ENCODE assay signal across 28 cellular contexts in the genomic region with DNA sequence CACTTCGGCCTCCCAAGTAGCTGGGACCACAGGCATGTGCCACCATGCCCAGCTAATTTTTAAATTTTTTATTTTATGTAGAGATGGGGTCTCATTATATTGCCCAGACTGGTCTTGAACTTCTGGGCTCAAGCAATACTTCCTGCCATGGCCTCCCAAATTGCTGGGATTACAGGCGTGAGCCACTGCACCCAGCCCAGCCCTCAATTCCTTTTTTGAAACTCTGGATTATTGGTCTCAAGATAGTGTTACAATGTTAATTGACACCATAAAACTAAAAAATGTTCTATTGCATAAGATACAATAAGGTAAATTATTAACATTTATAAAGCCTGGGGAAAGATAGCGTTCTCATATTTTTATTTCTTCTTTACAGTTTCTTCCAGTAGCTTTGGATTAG.
"Had no signal": no experiment of that assay in that cellular context is flagged by ENCODE, and none has a peak within 500 bp of the region (broad histone marks: within the 10 kb centered on the region; RNA-seq: fewer than 3 reads in every experiment).

No MANE protein-coding gene starts in this region.

- H3K9me3 Mint-ChIP-seq: activated T-helper 2 cell treated with anti-CD3 and anti-CD28 coated beads, Interferon-gamma antibody, Interleukin-2, Interleukin-4, amounts not matched to agents 10 μg/mL and 5 μg/mL and 100 μg/mL, durations not matched to agents 14 hours and 24 hours and 36 hours had no signal

- H3K27ac Mint-ChIP-seq: activated CD4-positive, alpha-beta T cell treated with anti-CD3 and anti-CD28 coated beads for 36 hours; activated CD4-positive, alpha-beta T cell treated with anti-CD3 and anti-CD28 coated beads, Interleukin-2, amount 10 ng/mL, durations not matched to agents 7 days and 5 days; activated CD8-positive, alpha-beta memory T cell treated with anti-CD3 and anti-CD28 coated beads, Interleukin-2, amount 10 ng/mL, durations not matched to agents 7 days and 5 days; activated CD8-positive, alpha-beta T cell treated with anti-CD3 and anti-CD28 coated beads for 36 hours; activated naive CD8-positive, alpha-beta T cell; activated T-helper 1 cell treated with anti-CD3 and anti-CD28 coated beads, Interleukin-12 subunit alpha, Interleukin-12 subunit beta, Interleukin-2, Interleukin-4 antibody, amounts not matched to agents 30 ng/mL and 10 ng/mL and 1 ng/mL, durations not matched to agents 14 hours and 24 hours and 36 hours; activated T-helper 2 cell treated with anti-CD3 and anti-CD28 coated beads, Interferon-gamma antibody, Interleukin-2, Interleukin-4, amounts not matched to agents 10 μg/mL and 5 μg/mL and 100 μg/mL, durations not matched to agents 14 hours and 24 hours and 36 hours had no signal

- DNase-seq: activated CD4-positive, alpha-beta T cell treated with anti-CD3 and anti-CD28 coated beads for 36 hours; activated CD4-positive, alpha-beta T cell treated with anti-CD3 and anti-CD28 coated beads, Interleukin-2, amount 10 ng/mL, durations not matched to agents 7 days and 5 days; activated CD4-positive, alpha-beta T cell treated with anti-CD3 and anti-CD28 coated beads, Interleukin-2, amount 50 U/mL, for 4 hours; activated CD4-positive, CD25-positive, alpha-beta regulatory T cell; activated CD4-positive, CD25-positive, alpha-beta regulatory T cell treated with anti-CD3 and anti-CD28 coated beads, Interleukin-2, amount 50 U/mL, for 72 hours; activated CD8-positive, alpha-beta memory T cell treated with anti-CD3 and anti-CD28 coated beads, Interleukin-2, amount 10 ng/mL, durations not matched to agents 7 days and 5 days; activated CD8-positive, alpha-beta memory T cell treated with anti-CD3 and anti-CD28 coated beads, Interleukin-2, amount 50 U/mL, for 4 hours; activated CD8-positive, alpha-beta T cell treated with anti-CD3 and anti-CD28 coated beads for 36 hours; activated effector memory CD4-positive, alpha-beta T cell treated with anti-CD3 and anti-CD28 coated beads, Interleukin-2, amount 50 U/mL, for 16 hours; activated naive CD4-positive, alpha-beta T cell; activated naive CD4-positive, alpha-beta T cell treated with anti-CD3 and anti-CD28 coated beads, Interleukin-2, amount 50 U/mL, for 16 hours; activated T-cell treated with anti-CD3 and anti-CD28 coated beads, Interleukin-2, amount 50 U/mL, for 1 hour; activated T-cell treated with anti-CD3 and anti-CD28 coated beads, Interleukin-2, amount 50 U/mL, for 48 hours; amniotic stem cell; anterior cingulate cortex; brain microvascular endothelial cell; effector CD8-positive, alpha-beta T cell; esophagus squamous epithelium; foreskin melanocyte; heart right ventricle; T-helper 1 cell; T-helper 2 cell had no signal

- H3K27me3 Mint-ChIP-seq: activated CD4-positive, alpha-beta T cell treated with anti-CD3 and anti-CD28 coated beads for 36 hours; activated CD4-positive, alpha-beta T cell treated with anti-CD3 and anti-CD28 coated beads, Interleukin-2, amount 10 ng/mL, durations not matched to agents 7 days and 5 days; activated CD8-positive, alpha-beta memory T cell treated with anti-CD3 and anti-CD28 coated beads, Interleukin-2, amount 10 ng/mL, durations not matched to agents 7 days and 5 days; activated CD8-positive, alpha-beta T cell treated with anti-CD3 and anti-CD28 coated beads for 36 hours; activated naive CD8-positive, alpha-beta T cell; central memory CD8-positive, alpha-beta T cell had no signal

- H3K4me3 ChIP-seq: esophagus squamous epithelium, gastroesophageal sphincter, heart right ventricle had no signal

- H3K27me3 ChIP-seq: brain microvascular endothelial cell, esophagus squamous epithelium, gastroesophageal sphincter, heart right ventricle had no signal

- H3K9me3 ChIP-seq: esophagus squamous epithelium, gastroesophageal sphincter had no signal

- H3K36me3 ChIP-seq: esophagus squamous epithelium, gastroesophageal sphincter, heart right ventricle had no signal

- H3K27ac ChIP-seq: brain microvascular endothelial cell, epithelial cell of prostate, esophagus squamous epithelium, gastroesophageal sphincter, heart right ventricle had no signal

- ATAC-seq: activated CD4-positive, alpha-beta T cell treated with anti-CD3 and anti-CD28 coated beads for 36 hours; activated CD8-positive, alpha-beta memory T cell treated with anti-CD3 and anti-CD28 coated beads, Interleukin-2, amount 10 ng/mL, durations not matched to agents 7 days and 5 days; activated CD8-positive, alpha-beta T cell treated with anti-CD3 and anti-CD28 coated beads for 36 hours; gastroesophageal sphincter; heart right ventricle had no signal

- H3K4me3 Mint-ChIP-seq: activated CD4-positive, alpha-beta T cell treated with anti-CD3 and anti-CD28 coated beads for 36 hours; activated CD4-positive, alpha-beta T cell treated with anti-CD3 and anti-CD28 coated beads, Interleukin-2, amount 10 ng/mL, durations not matched to agents 7 days and 5 days; activated CD8-positive, alpha-beta memory T cell treated with anti-CD3 and anti-CD28 coated beads, Interleukin-2, amount 10 ng/mL, durations not matched to agents 7 days and 5 days; activated CD8-positive, alpha-beta T cell treated with anti-CD3 and anti-CD28 coated beads for 36 hours; activated naive CD8-positive, alpha-beta T cell; activated T-helper 1 cell treated with anti-CD3 and anti-CD28 coated beads, Interleukin-12 subunit alpha, Interleukin-12 subunit beta, Interleukin-2, Interleukin-4 antibody, amounts not matched to agents 30 ng/mL and 10 ng/mL and 1 ng/mL, durations not matched to agents 14 hours and 24 hours and 36 hours; central memory CD8-positive, alpha-beta T cell had no signal
